In the genomic region with DNA sequence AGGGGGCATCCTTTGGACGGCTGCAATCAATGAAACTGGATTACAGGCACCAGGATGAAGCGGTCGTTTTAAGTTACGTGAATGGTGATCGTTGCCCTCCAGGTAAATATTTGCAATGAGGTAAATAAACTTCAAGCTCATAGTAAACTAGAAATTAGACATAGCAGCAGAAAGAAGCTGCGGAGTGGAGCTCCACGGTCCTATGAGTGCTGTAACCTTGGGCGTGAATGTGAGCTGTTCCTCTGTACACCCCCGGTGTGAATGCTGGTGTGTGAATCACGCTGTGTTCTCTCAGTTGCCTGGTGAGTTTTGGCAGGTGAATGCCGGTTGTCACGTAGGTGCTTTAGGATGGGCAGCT, we compare ENCODE assay signal across 20 cellular contexts. TPM values are rescaled to one million over a fixed set of nuclear protein-coding genes. Genes with fewer than 3 reads are reported as not detected.
DNase-seq lines count a peak whose midpoint lies in the region; ATAC-seq and TF ChIP-seq lines count a peak whose summit lies in the region.
"Had no signal": no experiment of that assay in that cellular context is flagged by ENCODE, and none has a peak within 500 bp of the region (broad histone marks: within the 10 kb centered on the region; RNA-seq: fewer than 3 reads in every experiment).

No MANE protein-coding gene starts in this region.

- CTCF ChIA-PET in PC-9 (lab: Charles Lee): no interaction called here

- TF ChIP-seq CTCF in right lobe of liver (IDR thresholded peaks at IDR 0.05) (no peak), spleen (IDR thresholded peaks at IDR 0.05 in 8 of 11, conservative IDR thresholded peaks at IDR 0.05 in 3 of 11) (no peak), PC-9 (conservative IDR thresholded peaks at IDR 0.05) (no peak)

- H2AFZ ChIP-seq in PC-9: no peak overlapping the region

- peaks cover 10% of the 10 kb centered on the region for H3K4me1 Mint-ChIP-seq in activated T-cell treated with anti-CD3 and anti-CD28 coated beads, Interleukin-2, amount 50 U/mL, for 24 hours (ENCODE audit: low read depth)
- H3K4me1 Mint-ChIP-seq: B cell had no signal

- no peak overlapping the region for H3K4me2 ChIP-seq in PC-9
- H3K4me2 ChIP-seq: BLaER1 had no signal

- H3K4me1 ChIP-seq in right lobe of liver: peaks cover 0 to 26% (median 12%) of the 10 kb centered on the region in 4 donors
- H3K4me1 ChIP-seq in spleen: no peaks in the 10 kb centered on the region
- no peaks in the 10 kb centered on the region for H3K4me1 ChIP-seq in PC-9 (replicated peaks; ENCODE audit: insufficient read depth)
- H3K4me1 ChIP-seq: Caco-2, HAP-1 had no signal

- H3K27ac ChIP-seq in right lobe of liver: peak overlapping the region; percentile 35 to 86 (median 78)
- H3K27ac ChIP-seq in spleen: no peak overlapping the region
- H3K27ac ChIP-seq in PC-9: no peak overlapping the region
- H3K27ac ChIP-seq: 22Rv1, BLaER1, C4-2B had no signal

- intact Hi-C loops in right lobe of liver (cut with DNase I) (no loop called here), spleen (cut with DNase I; ENCODE audit: low total_unique reads) (no loop called here), PC-9 (cut with micrococcal nuclease; ENCODE audit: unreplicated experiment) (no loop called here)

- H3K9me3 Mint-ChIP-seq in activated T-cell treated with anti-CD3 and anti-CD28 coated beads, Interleukin-2, amount 50 U/mL, for 24 hours: no peaks in the 10 kb centered on the region
- H3K9me3 Mint-ChIP-seq: CD4-positive, CD25-positive, alpha-beta regulatory T cell; CD8-positive, alpha-beta T cell; HFFc6 had no signal

- BruUV-seq in PC-9 (replicated peaks; lab: Mats Ljungman, UMichigan): no TSS peak

- no peaks in the 10 kb centered on the region for H3K79me2 ChIP-seq in PC-9 (ENCODE audit: low read depth)

- H3K36me3 ChIP-seq in right lobe of liver: peaks cover 0 to 67% (median 23%) of the 10 kb centered on the region in 4 donors
- H3K36me3 ChIP-seq in spleen: peaks cover 5 to 100% (median 98%) of the 10 kb centered on the region in 6 donors
- H3K36me3 ChIP-seq in PC-9 (ENCODE audit: low read depth): no peaks in the 10 kb centered on the region

- peak overlapping the region; percentile 26 for H3K27ac Mint-ChIP-seq in activated T-cell treated with anti-CD3 and anti-CD28 coated beads, Interleukin-2, amount 50 U/mL, for 24 hours
- H3K27ac Mint-ChIP-seq: B cell; CD4-positive, CD25-positive, alpha-beta regulatory T cell; CD8-positive, alpha-beta T cell; HFFc6 had no signal

- no peaks in the 10 kb centered on the region for H3K27me3 Mint-ChIP-seq in activated T-cell treated with anti-CD3 and anti-CD28 coated beads, Interleukin-2, amount 50 U/mL, for 24 hours
- H3K27me3 Mint-ChIP-seq: B cell; CD4-positive, CD25-positive, alpha-beta regulatory T cell had no signal

- peak; percentile 75 for ATAC-seq in left lobe of liver
- ATAC-seq in right lobe of liver: peak; percentile 77 to 86 (median 82)
- ATAC-seq in GM19328 (IDR thresholded peaks at IDR 0.05; ENCODE audit: unreplicated experiment): no peak
- ATAC-seq: CD8-positive, alpha-beta T cell had no signal

- H3K4me3 ChIP-seq in right lobe of liver (no peak overlapping the region), spleen (no peak overlapping the region), PC-9 (no peak overlapping the region)
- H3K4me3 ChIP-seq: BLaER1, HAP-1 had no signal

- H3K27me3 ChIP-seq in right lobe of liver (no peaks in the 10 kb centered on the region), spleen (replicated peaks in 1 of 7) (no peaks in the 10 kb centered on the region), PC-9 (ENCODE audit: insufficient read depth, low read depth) (no peaks in the 10 kb centered on the region)
- H3K27me3 ChIP-seq: BLaER1 had no signal

- TF ChIP-seq POLR2A in right lobe of liver (IDR thresholded peaks at IDR 0.05) (no peak), spleen (IDR thresholded peaks at IDR 0.05) (no peak)

- H3K9me2 ChIP-seq in PC-9 (ENCODE audit: insufficient read depth): no peaks in the 10 kb centered on the region

- DNase-seq in activated T-cell treated with anti-CD3 and anti-CD28 coated beads, Interleukin-2, amount 50 U/mL, for 24 hours: no peak
- DNase-seq in activated T-cell treated with anti-CD3 and anti-CD28 coated beads for 4 hours (no peak), left lobe of liver (ENCODE audit: low spot score) (no peak), right lobe of liver (peak; percentile 55 to 70 (median 58)), spleen (peak; percentile 21), PC-9 (no peak), iPS-NIHi11 (ENCODE audit: low spot score) (no peak)
- DNase-seq: Caco-2; CD4-positive, CD25-positive, alpha-beta regulatory T cell; CD8-positive, alpha-beta T cell; DMS153; DND-41; GOT3; HFFc6 had no signal

- H3F3A ChIP-seq in PC-9 (ENCODE audit: insufficient read depth, low read depth): no peaks in the 10 kb centered on the region

- H3K36me3 Mint-ChIP-seq in activated T-cell treated with anti-CD3 and anti-CD28 coated beads, Interleukin-2, amount 50 U/mL, for 24 hours (ENCODE audit: low read depth): peaks cover 99% of the 10 kb centered on the region

- H3K4me3 Mint-ChIP-seq in activated T-cell treated with anti-CD3 and anti-CD28 coated beads, Interleukin-2, amount 50 U/mL, for 24 hours: no peak overlapping the region
- H3K4me3 Mint-ChIP-seq: B cell; CD4-positive, CD25-positive, alpha-beta regulatory T cell; CD8-positive, alpha-beta T cell; HFFc6 had no signal

- no peaks in the 10 kb centered on the region for H3K9me3 ChIP-seq in right lobe of liver
- no peaks in the 10 kb centered on the region for H3K9me3 ChIP-seq in spleen
- H3K9me3 ChIP-seq in PC-9 (ENCODE audit: insufficient read depth, low read depth): no peaks in the 10 kb centered on the region
- H3K9me3 ChIP-seq: Caco-2, HAP-1 had no signal

- no peaks in the 10 kb centered on the region for H4K20me1 ChIP-seq in PC-9 (ENCODE audit: insufficient read depth)

- WGBS in right lobe of liver (ENCODE audit: insufficient coverage, low coverage, low lambda C conversion rate, missing lambda C conversion rate): 62% methylated on average over 7 of the region's 12 CpGs
- 96 to 98% (median 97%) methylated on average over 12 of the region's 12 CpGs for WGBS in spleen, 5 donors

- POLR2A ChIA-PET in PC-9 (lab: Charles Lee; ENCODE audit: unreplicated experiment): no interaction called here

RNA-seq across cellular contexts. Expression of a gene that starts 42.0 kb away (rescaled TPM):
- total RNA-seq in left lobe of liver (1,378 TPM), right lobe of liver (1,000 to 10,000 TPM in 3 of 6 experiments, 100 to 1,000 TPM in 3; 190 to 1,656 (median 769) TPM), spleen (1 to 10 TPM; 2.4 to 6.1 (median 4.6) TPM), PC-9 (2021) (0.25 TPM in 1 of 2 replicates, not detected in the other)
- polyA plus RNA-seq in spleen: 1 to 10 TPM in 2 of 3 donors, under 1 TPM in 1; 0.23 to 2.8 (median 1.3) TPM
- polyA plus RNA-seq: CD4-positive, CD25-positive, alpha-beta regulatory T cell had no signal

Comparison
In these comparisons a context has a peak if more than half of its experiments do, and no peak if none do; other contexts are left out.
1. DNase-seq: peak in right lobe of liver (3 of 3) and spleen (single experiment); none in activated T-cell treated with anti-CD3 and anti-CD28 coated beads, Interleukin-2, amount 50 U/mL, for 24 hours (single experiment), activated T-cell treated with anti-CD3 and anti-CD28 coated beads for 4 hours (single experiment), left lobe of liver (single experiment), PC-9 (0 of 2) and iPS-NIHi11 (single experiment).
2. H3K27ac ChIP-seq: peak in right lobe of liver (3 of 3); none in spleen (0 of 8) and PC-9 (single experiment).
3. RNA of a gene that starts 42.0 kb away (total RNA-seq): 1,378 TPM in left lobe of liver (single experiment) and 190 to 1,656 TPM in right lobe of liver; 2.4 to 6.1 TPM in spleen and 0.25 TPM in PC-9; every median in the first group is over 10 times any median in the second.